Comparison of ENCODE assay signal across 8 cellular contexts in genomic region chr2:109128048-109128465, GRCh38. TPM values are rescaled to one million over a fixed set of nuclear protein-coding genes. Genes with fewer than 3 reads are reported as not detected.
DNase-seq lines count a peak whose midpoint lies in the region; TF ChIP-seq lines count a peak whose summit lies in the region.

No MANE protein-coding gene starts in this region.

- in situ Hi-C loops in SK-MEL-5 (cut with HindIII; ENCODE audit: low pct_unique_long_range_greater_than_20kb, low sequenced_read_pairs), result no loop called here

- no peaks in the 10 kb centered on the region for H3K9me3 ChIP-seq in neutrophil
- no peaks in the 10 kb centered on the region for H3K9me3 ChIP-seq in subcutaneous abdominal adipose tissue (ENCODE audit: control insufficient read depth in 5 of 5, low read length in 5 of 5)

- peak; percentile 86 for TF ChIP-seq CTCF in LNCaP clone FGC (IDR thresholded peaks at IDR 0.05; ENCODE audit: control insufficient read depth, extremely low read depth, insufficient read depth)
- TF ChIP-seq CTCF in neutrophil (IDR thresholded peaks at IDR 0.05), result peak; percentile 87

- H3K36me3 ChIP-seq in neutrophil, result no peaks in the 10 kb centered on the region
- no peaks in the 10 kb centered on the region for H3K36me3 ChIP-seq in subcutaneous abdominal adipose tissue (ENCODE audit: control insufficient read depth in 5 of 5, insufficient read depth in 5 of 5, low read length in 5 of 5)

- H3K4me1 ChIP-seq in neutrophil (ENCODE audit: control insufficient read depth in 1 of 2, insufficient read depth in 1 of 2, low read depth in 1 of 2, low read length in 1 of 2) (peaks cover 29 to 30% of the 10 kb centered on the region in 2 experiments), subcutaneous abdominal adipose tissue (ENCODE audit: control insufficient read depth in 5 of 5, insufficient read depth in 5 of 5, low read length in 5 of 5) (peaks cover 6 to 38% (median 30%) of the 10 kb centered on the region in 5 donors)

- peak overlapping the region in 4 of 5 donors; percentile 52 to 77 (median 71) for H3K9ac ChIP-seq in subcutaneous abdominal adipose tissue (ENCODE audit: low read length in 5 of 5)

- DNase-seq in NOMO-1 (lab: John Stamatoyannopoulos, UW; ENCODE audit: unreplicated experiment in 2 of 2) (peak; percentile 27 to 28), NOMO-1 treated with dmso at 0.1 percent for 144 hours (lab: John Stamatoyannopoulos, UW; ENCODE audit: unreplicated experiment) (no peak), LNCaP clone FGC (ENCODE audit: low read depth) (no peak), SK-MEL-5 (ENCODE audit: low read depth, low spot score) (peak; percentile 80), glomerular endothelial cell (ENCODE audit: extremely low read depth, low read depth, low spot score) (peak; percentile 33)
- DNase-seq in activated naive CD4-positive, alpha-beta T cell treated with anti-CD3 and anti-CD28 coated beads, Interleukin-2, amount 50 U/mL, for 16 hours, result peak; percentile 75

- peak overlapping the region; percentile 47 for H3K4me3 ChIP-seq in LNCaP clone FGC (ENCODE audit: low read depth, low read length)
- peak overlapping the region; percentile 88 to 90 for H3K4me3 ChIP-seq in neutrophil (ENCODE audit: low read depth in 1 of 2, low read length in 1 of 2)
- peak overlapping the region; percentile 33 to 90 (median 79) for H3K4me3 ChIP-seq in subcutaneous abdominal adipose tissue (ENCODE audit: low read depth in 1 of 5, low read length in 5 of 5)

- H3K27ac ChIP-seq in neutrophil, result peak overlapping the region; percentile 73
- H3K27ac ChIP-seq in subcutaneous abdominal adipose tissue (ENCODE audit: low read depth, low read length), result peak overlapping the region; percentile 23

- H3K27me3 ChIP-seq in neutrophil (peaks cover 66% of the 10 kb centered on the region), subcutaneous abdominal adipose tissue (ENCODE audit: control insufficient read depth in 5 of 5, insufficient read depth in 4 of 5, low read length in 5 of 5) (peaks cover 0 to under 1% (median 0%) of the 10 kb centered on the region in 5 donors)

RNA-seq across cellular contexts. Expression of gene SH3RF3, which starts 0.9 kb away (rescaled TPM):
- 0.32 and 0.35 TPM in 2 replicates for total RNA-seq in SK-MEL-5 (2014; rRNA removed; shearing (Covaris generic))
- polyA plus RNA-seq in SK-MEL-5 (2015; cell fraction: cytosol; rRNA removed), result 0.77 and 1.1 TPM in 2 replicates
- polyA plus RNA-seq in SK-MEL-5 (2015; cell fraction: nucleus; rRNA removed), result 0.30 and 0.41 TPM in 2 replicates
- total RNA-seq in glomerular endothelial cell, result 32.5 and 35.8 TPM in 2 replicates

Comparison
In these comparisons a context has a peak if more than half of its experiments do, and no peak if none do; other contexts are left out.
1. DNase-seq: peak in NOMO-1 (2 of 2), SK-MEL-5 (single experiment), activated naive CD4-positive, alpha-beta T cell treated with anti-CD3 and anti-CD28 coated beads, Interleukin-2, amount 50 U/mL, for 16 hours (single experiment) and glomerular endothelial cell (single experiment); none in NOMO-1 treated with dmso at 0.1 percent for 144 hours (single experiment) and LNCaP clone FGC (single experiment).
2. RNA of gene SH3RF3, which starts 0.9 kb away (total RNA-seq): 32.5 to 35.8 TPM in glomerular endothelial cell; 0.32 to 0.35 TPM in SK-MEL-5; every median in the first group is over 10 times any median in the second.
3. Peak in every context shown above with its lines, with median percentiles within 50 percentile points of each other: H3K4me3 ChIP-seq.